8 cellular contexts compared by ENCODE assay signal in the genomic region with DNA sequence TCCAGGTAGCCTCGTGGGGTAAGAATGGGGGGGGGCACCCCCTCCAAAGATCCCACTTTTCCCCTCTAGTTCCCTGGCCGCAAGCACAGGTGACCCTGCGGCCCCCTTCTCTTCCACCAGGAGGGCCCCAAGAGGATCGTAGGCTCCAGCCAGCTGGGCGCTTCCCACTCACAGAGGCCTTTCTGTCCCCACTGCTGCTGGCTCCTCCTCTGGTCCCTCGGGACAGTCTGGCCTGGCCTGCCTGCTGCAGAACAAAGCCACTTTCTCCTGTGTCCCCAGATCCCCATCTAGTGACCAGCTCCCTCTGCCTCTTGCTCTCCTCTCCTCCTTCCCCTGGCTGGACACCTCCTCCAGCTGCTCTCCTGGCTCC. TPM values are rescaled to one million over a fixed set of nuclear protein-coding genes. Genes with fewer than 3 reads are reported as not detected.
DNase-seq lines count a peak whose midpoint lies in the region; ATAC-seq, FAIRE-seq and TF ChIP-seq lines count a peak whose summit lies in the region.

No MANE protein-coding gene starts in this region.

- H3K4me1 ChIP-seq in heart left ventricle (peaks cover 0 to 46% (median 9%) of the 10 kb centered on the region in 12 donors), psoas muscle (peaks cover 4% of the 10 kb centered on the region)

- no peaks in the 10 kb centered on the region for H3K36me3 ChIP-seq in heart left ventricle
- no peaks in the 10 kb centered on the region for H3K36me3 ChIP-seq in psoas muscle (ENCODE audit: insufficient read depth in 1 of 2, low read depth in 1 of 2)

- TF ChIP-seq CTCF in WI38 (IDR thresholded peaks at IDR 0.05; ENCODE audit: low read depth, low read length) (no peak), heart left ventricle (IDR thresholded peaks at IDR 0.05) (peak in 4 of 12 donors; percentile 13 to 26 (median 20)), psoas muscle (IDR thresholded peaks at IDR 0.05) (peak; percentile 21)

- ATAC-seq in HG03354 (IDR thresholded peaks at IDR 0.05; ENCODE audit: poor library complexity, severe bottlenecking, unreplicated experiment), result peak; percentile 10
- ATAC-seq in heart left ventricle, result peak; percentile 33 to 69 (median 48)
- peak; percentile 12 to 43 (median 28) for ATAC-seq in psoas muscle

- H3K9me3 ChIP-seq in heart left ventricle, result no peaks in the 10 kb centered on the region
- H3K9me3 ChIP-seq in psoas muscle, result no peaks in the 10 kb centered on the region

- FAIRE-seq in urothelium cell line (lab: Jason Lieb, UNC), result no peak

- DNase-seq in DMS79 (lab: John Stamatoyannopoulos, UW) (peak; percentile 88), DMS79 treated with DMSO at 0.1 percent for 48 hours (lab: John Stamatoyannopoulos, UW) (no peak), heart left ventricle (peak; percentile 76 to 85 (median 83)), psoas muscle (peak in 1 of 2 donors; percentile 25), urothelium cell line (ENCODE audit: low spot score) (no peak), KBM-7 (no peak)

- H3K4me3 ChIP-seq in WI38 (ENCODE audit: low read depth, low read length) (peak overlapping the region; percentile 48), heart left ventricle (peak overlapping the region in 11 of 12 donors; percentile 6 to 58 (median 45)), psoas muscle (peak overlapping the region; percentile 58)

- H3K27me3 ChIP-seq in heart left ventricle (peaks cover 0 to 14% (median 5%) of the 10 kb centered on the region in 9 donors), psoas muscle (ENCODE audit: insufficient read depth in 3 of 3, low read length in 2 of 3) (peaks cover 0 to 10% (median 5%) of the 10 kb centered on the region in 3 donors)

- in situ Hi-C loops in KBM-7 (cut with MboI; ENCODE audit: low pct_unique_long_range_greater_than_20kb, low sequenced_read_pairs), result no loop called here

- 5 to 19% (median 12%) methylated on average over 6 of the region's 6 CpGs for WGBS in heart left ventricle, 4 donors
- WGBS in psoas muscle, 3 donors, result 13 to 17% (median 15%) methylated on average over 4 to 6 of the region's 6 CpGs

- peak overlapping the region; percentile 43 to 94 (median 78) for H3K27ac ChIP-seq in heart left ventricle
- peak overlapping the region; percentile 46 for H3K27ac ChIP-seq in psoas muscle

- intact Hi-C loops in heart left ventricle (cut with DNase I) (no loop called here), psoas muscle (cut with DNase I) (no loop called here)

- TF ChIP-seq POLR2A in heart left ventricle (IDR thresholded peaks at IDR 0.05), result no peak

RNA-seq across cellular contexts. Expression of a gene that starts 0.5 kb away (rescaled TPM):
- total RNA-seq in heart left ventricle (1 to 10 TPM in 1 of 9 donors, under 1 TPM in 8; 0.09 to 2.0 (median 0.20) TPM), psoas muscle (under 1 TPM; 0.10 to 0.15 (median 0.12) TPM)
- polyA plus RNA-seq in heart left ventricle (under 1 TPM; 0.15 to 0.22 TPM), psoas muscle (under 1 TPM in 2 of 3 donors, not detected in 1; 0.18 to 0.22 TPM)

RNA-seq across cellular contexts. Expression of a gene that starts 6.4 kb away (rescaled TPM):
- 10 to 100 TPM in 4 of 9 donors, 1 to 10 TPM in 5; 5.9 to 15.1 (median 9.4) TPM for total RNA-seq in heart left ventricle
- 10 to 100 TPM in 1 of 2 donors, 1 to 10 TPM in 1; 3.9 to 12.4 TPM for polyA plus RNA-seq in heart left ventricle
- 1 to 10 TPM; 1.8 to 4.5 (median 3.0) TPM for total RNA-seq in psoas muscle
- polyA plus RNA-seq in psoas muscle, result 1 to 10 TPM; 1.5 to 2.4 (median 1.7) TPM

RNA-seq across cellular contexts. Expression of a gene that starts 15.9 kb away (rescaled TPM):
- total RNA-seq in heart left ventricle (10 to 100 TPM; 17.6 to 40.6 (median 21.7) TPM), psoas muscle (10 to 100 TPM; 13.5 to 18.1 (median 14.4) TPM)
- polyA plus RNA-seq in heart left ventricle (10 to 100 TPM; 26.7 to 29.5 TPM), psoas muscle (10 to 100 TPM; 13.1 to 24.4 (median 21.8) TPM)

RNA-seq across cellular contexts. Expression of a gene that starts 17.0 kb away (rescaled TPM):
- total RNA-seq in heart left ventricle (1 to 10 TPM in 8 of 9 donors, under 1 TPM in 1; 0.85 to 2.9 (median 1.2) TPM), psoas muscle (1 to 10 TPM in 2 of 4 donors, under 1 TPM in 2; 0.59 to 1.4 (median 0.95) TPM)
- polyA plus RNA-seq in heart left ventricle (1 to 10 TPM in 1 of 2 donors, under 1 TPM in 1; 0.50 to 1.2 TPM), psoas muscle (under 1 TPM; 0.17 to 0.29 (median 0.28) TPM)

RNA-seq across cellular contexts. Expression of a gene that starts 24.9 kb away (rescaled TPM):
- total RNA-seq in heart left ventricle (100 to 1,000 TPM in 1 of 9 donors, 10 to 100 TPM in 8; 45.1 to 114 (median 55.1) TPM), psoas muscle (10 to 100 TPM; 17.3 to 32.1 (median 22.6) TPM)
- polyA plus RNA-seq in heart left ventricle (10 to 100 TPM; 38.4 to 71.7 TPM), psoas muscle (10 to 100 TPM; 14.8 to 23.2 (median 17.6) TPM)

Comparison
In these comparisons a context has a peak if more than half of its experiments do, and no peak if none do; other contexts are left out.
1. DNase-seq: peak in DMS79 (single experiment) and heart left ventricle (5 of 5); none in DMS79 treated with DMSO at 0.1 percent for 48 hours (single experiment), urothelium cell line (single experiment) and KBM-7 (single experiment).
2. Peak in every context shown above with its lines, with median percentiles within 50 percentile points of each other: ATAC-seq and H3K4me3 ChIP-seq.